Comparison of ENCODE assay signal across 35 cellular contexts in the genomic region with DNA sequence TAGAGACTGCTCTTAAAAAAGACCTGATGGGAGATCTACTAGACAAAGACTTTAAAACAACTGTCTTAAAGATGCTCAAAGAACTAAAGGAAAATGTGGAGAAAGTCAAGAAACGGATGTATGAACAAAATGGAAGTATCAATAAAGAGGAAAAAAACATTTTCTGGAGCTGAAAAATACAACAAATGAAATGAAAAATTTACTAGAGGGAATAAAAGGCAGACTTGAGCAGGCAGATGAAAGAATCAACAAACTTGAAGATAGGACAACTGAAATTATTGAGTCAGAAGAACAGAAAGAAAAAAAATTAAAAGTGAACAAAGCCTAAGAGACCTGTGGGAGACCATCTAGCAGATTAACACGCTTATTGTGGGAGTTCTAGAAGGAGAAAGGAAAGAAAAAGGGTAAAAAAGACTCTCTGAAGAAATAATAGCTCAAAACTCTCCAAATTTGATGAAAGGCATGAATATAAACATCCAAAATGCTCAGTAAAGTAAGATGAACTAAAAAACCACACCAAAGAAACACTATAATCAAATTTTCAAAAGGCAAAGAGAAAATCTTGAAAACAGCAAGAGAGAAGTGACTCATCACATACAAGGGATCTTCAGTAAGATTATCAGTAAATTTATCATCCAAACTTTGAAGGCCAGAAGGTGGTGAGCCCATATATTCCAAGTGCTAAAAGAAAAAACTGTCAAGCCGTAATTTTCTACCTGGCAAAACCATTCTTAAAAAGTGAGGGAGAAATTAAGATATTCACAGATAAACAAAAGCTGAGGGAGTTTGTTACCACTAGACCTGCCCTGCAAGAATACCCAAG.
"Had no signal": no experiment of that assay in that cellular context is flagged by ENCODE, and none has a peak within 500 bp of the region (broad histone marks: within the 10 kb centered on the region; RNA-seq: fewer than 3 reads in every experiment).

No MANE protein-coding gene starts in this region.

- H3K4me1 ChIP-seq: adrenal gland, body of pancreas, breast epithelium had no signal

- H3K4me1 Mint-ChIP-seq: activated B cell treated with CpG ODN at 0.5 μM for 24 hours; activated CD4-positive, alpha-beta T cell treated with anti-CD3 and anti-CD28 coated beads, Interleukin-2, amount 10 ng/mL, durations not matched to agents 24 days and 14 days; activated naive CD4-positive, alpha-beta T cell treated with anti-CD3 and anti-CD28 coated beads, Interleukin-2, amount 10 ng/mL, durations not matched to agents 7 days and 5 days; activated naive CD4-positive, alpha-beta T cell treated with anti-CD3 and anti-CD28 coated beads, Interleukin-2, amount 50 U/mL, for 24 hours; activated naive CD8-positive, alpha-beta T cell treated with anti-CD3 and anti-CD28 coated beads, Interleukin-2, amount 10 ng/mL, durations not matched to agents 7 days and 5 days; activated naive CD8-positive, alpha-beta T cell treated with anti-CD3 and anti-CD28 coated beads, Interleukin-2, amount 50 U/mL, for 24 hours had no signal

- ATAC-seq: activated CD8-positive, alpha-beta T cell treated with anti-CD3 and anti-CD28 coated beads for 36 hours; activated naive CD8-positive, alpha-beta T cell treated with anti-CD3 and anti-CD28 coated beads, Interleukin-2, amount 50 U/mL, for 24 hours; activated T-cell treated with anti-CD3 and anti-CD28 coated beads, Interleukin-2, amount 50 U/mL, for 4 hours; activated T-cell treated with anti-CD3 and anti-CD28 coated beads, Interleukin-2, amount 50 U/mL, for 72 hours; body of pancreas had no signal

- DNase-seq: activated B cell treated with CpG ODN at 0.5 μM for 24 hours; activated CD4-positive, alpha-beta memory T cell treated with anti-CD3 and anti-CD28 coated beads for 36 hours; activated CD4-positive, alpha-beta T cell treated with anti-CD3 and anti-CD28 coated beads for 4 hours; activated CD4-positive, alpha-beta T cell treated with anti-CD3 and anti-CD28 coated beads, Interleukin-2, amount 10 ng/mL, durations not matched to agents 24 days and 14 days; activated CD4-positive, alpha-beta T cell treated with anti-CD3 and anti-CD28 coated beads, Interleukin-2, amount 50 U/mL, for 1 hour; activated CD4-positive, alpha-beta T cell treated with anti-CD3 and anti-CD28 coated beads, Interleukin-2, amount 50 U/mL, for 4 hours; activated CD4-positive, CD25-positive, alpha-beta regulatory T cell treated with anti-CD3 and anti-CD28 coated beads, Interleukin-2, amount 50 U/mL, for 72 hours; activated CD8-positive, alpha-beta memory T cell treated with anti-CD3 and anti-CD28 coated beads, Interleukin-2, amount 50 U/mL, for 4 hours; activated CD8-positive, alpha-beta T cell treated with anti-CD3 and anti-CD28 coated beads for 36 hours; activated effector memory CD4-positive, alpha-beta T cell treated with Interleukin-2 at 50 U/mL for 16 hours; activated gamma-delta T cell; activated naive CD4-positive, alpha-beta T cell treated with anti-CD3 and anti-CD28 coated beads, Interleukin-2, amount 10 ng/mL, durations not matched to agents 7 days and 5 days; activated naive CD4-positive, alpha-beta T cell treated with Interleukin-2 at 50 U/mL for 16 hours; activated naive CD8-positive, alpha-beta T cell treated with anti-CD3 and anti-CD28 coated beads, Interleukin-2, amount 10 ng/mL, durations not matched to agents 7 days and 5 days; activated naive CD8-positive, alpha-beta T cell treated with anti-CD3 and anti-CD28 coated beads, Interleukin-2, amount 50 U/mL, for 24 hours; activated T-cell treated with anti-CD3 and anti-CD28 coated beads for 4 hours; activated T-cell treated with anti-CD3 and anti-CD28 coated beads, Interleukin-2, amount 50 U/mL, for 1 hour; activated T-cell treated with anti-CD3 and anti-CD28 coated beads, Interleukin-2, amount 50 U/mL, for 4 hours; activated T-cell treated with anti-CD3 and anti-CD28 coated beads, Interleukin-2, amount 50 U/mL, for 72 hours; adrenal gland; amniotic stem cell; aorta; body of pancreas; brain microvascular endothelial cell; central memory CD4-positive, alpha-beta T cell; T-helper 2 cell; T-helper 9 cell had no signal

- H3K4me3 ChIP-seq: adrenal gland, body of pancreas, breast epithelium had no signal

- H3K27me3 ChIP-seq: adrenal gland, body of pancreas, brain microvascular endothelial cell, breast epithelium had no signal

- H3K27ac ChIP-seq: adrenal gland, body of pancreas, brain microvascular endothelial cell, breast epithelium, VCaP had no signal

- H3K4me3 Mint-ChIP-seq: activated B cell treated with CpG ODN at 0.5 μM for 24 hours; activated CD4-positive, alpha-beta memory T cell treated with anti-CD3 and anti-CD28 coated beads for 36 hours; activated CD4-positive, alpha-beta T cell treated with anti-CD3 and anti-CD28 coated beads, Interleukin-2, amount 10 ng/mL, durations not matched to agents 24 days and 14 days; activated CD8-positive, alpha-beta T cell treated with anti-CD3 and anti-CD28 coated beads for 36 hours; activated naive CD4-positive, alpha-beta T cell treated with anti-CD3 and anti-CD28 coated beads, Interleukin-2, amount 10 ng/mL, durations not matched to agents 7 days and 5 days; activated naive CD4-positive, alpha-beta T cell treated with anti-CD3 and anti-CD28 coated beads, Interleukin-2, amount 50 U/mL, for 24 hours; activated naive CD8-positive, alpha-beta T cell; activated naive CD8-positive, alpha-beta T cell treated with anti-CD3 and anti-CD28 coated beads, Interleukin-2, amount 10 ng/mL, durations not matched to agents 7 days and 5 days; activated naive CD8-positive, alpha-beta T cell treated with anti-CD3 and anti-CD28 coated beads, Interleukin-2, amount 50 U/mL, for 24 hours; activated T-cell treated with anti-CD3 and anti-CD28 coated beads, Interleukin-2, amount 50 U/mL, for 4 hours; activated T-cell treated with anti-CD3 and anti-CD28 coated beads, Interleukin-2, amount 50 U/mL, for 72 hours; activated T-helper 1 cell treated with anti-CD3 and anti-CD28 coated beads, Interleukin-12 subunit alpha, Interleukin-12 subunit beta, Interleukin-2, Interleukin-4 antibody, amounts not matched to agents 30 ng/mL and 10 ng/mL and 1 ng/mL, durations not matched to agents 14 hours and 24 hours and 36 hours; T-helper 1 cell treated with Interleukin-12 subunit alpha and Interleukin-12 subunit beta and Interleukin-4 antibody, amounts not matched to agents 30 μg/mL and 1 μg/mL, for 36 hours; T-helper 2 cell treated with Interferon-gamma antibody and Interleukin-4, amounts not matched to agents 5 μg/mL and 100 μg/mL, for 36 hours had no signal

- H3K27ac Mint-ChIP-seq: activated B cell treated with CpG ODN at 0.5 μM for 24 hours; activated CD4-positive, alpha-beta memory T cell treated with anti-CD3 and anti-CD28 coated beads for 36 hours; activated CD4-positive, alpha-beta T cell treated with anti-CD3 and anti-CD28 coated beads, Interleukin-2, amount 10 ng/mL, durations not matched to agents 24 days and 14 days; activated CD8-positive, alpha-beta T cell treated with anti-CD3 and anti-CD28 coated beads for 36 hours; activated naive CD4-positive, alpha-beta T cell treated with anti-CD3 and anti-CD28 coated beads, Interleukin-2, amount 10 ng/mL, durations not matched to agents 7 days and 5 days; activated naive CD4-positive, alpha-beta T cell treated with anti-CD3 and anti-CD28 coated beads, Interleukin-2, amount 50 U/mL, for 24 hours; activated naive CD8-positive, alpha-beta T cell; activated naive CD8-positive, alpha-beta T cell treated with anti-CD3 and anti-CD28 coated beads, Interleukin-2, amount 10 ng/mL, durations not matched to agents 7 days and 5 days; activated naive CD8-positive, alpha-beta T cell treated with anti-CD3 and anti-CD28 coated beads, Interleukin-2, amount 50 U/mL, for 24 hours; activated T-cell treated with anti-CD3 and anti-CD28 coated beads, Interleukin-2, amount 50 U/mL, for 72 hours; activated T-helper 1 cell treated with anti-CD3 and anti-CD28 coated beads, Interleukin-12 subunit alpha, Interleukin-12 subunit beta, Interleukin-2, Interleukin-4 antibody, amounts not matched to agents 30 ng/mL and 10 ng/mL and 1 ng/mL, durations not matched to agents 14 hours and 24 hours and 36 hours; activated T-helper 2 cell treated with anti-CD3 and anti-CD28 coated beads, Interferon-gamma antibody, Interleukin-2, Interleukin-4, amounts not matched to agents 10 μg/mL and 5 μg/mL and 100 μg/mL, durations not matched to agents 14 hours and 24 hours and 36 hours; T-helper 1 cell treated with Interleukin-12 subunit alpha and Interleukin-12 subunit beta and Interleukin-4 antibody, amounts not matched to agents 30 μg/mL and 1 μg/mL, for 36 hours; T-helper 2 cell treated with Interferon-gamma antibody and Interleukin-4, amounts not matched to agents 5 μg/mL and 100 μg/mL, for 36 hours had no signal

- H3K27me3 Mint-ChIP-seq: activated B cell treated with CpG ODN at 0.5 μM for 24 hours; activated CD8-positive, alpha-beta T cell treated with anti-CD3 and anti-CD28 coated beads for 36 hours had no signal

- H3K36me3 ChIP-seq: adrenal gland, brain microvascular endothelial cell, breast epithelium had no signal
